Comparison of ENCODE assay signal across 9 cellular contexts in the genomic region with DNA sequence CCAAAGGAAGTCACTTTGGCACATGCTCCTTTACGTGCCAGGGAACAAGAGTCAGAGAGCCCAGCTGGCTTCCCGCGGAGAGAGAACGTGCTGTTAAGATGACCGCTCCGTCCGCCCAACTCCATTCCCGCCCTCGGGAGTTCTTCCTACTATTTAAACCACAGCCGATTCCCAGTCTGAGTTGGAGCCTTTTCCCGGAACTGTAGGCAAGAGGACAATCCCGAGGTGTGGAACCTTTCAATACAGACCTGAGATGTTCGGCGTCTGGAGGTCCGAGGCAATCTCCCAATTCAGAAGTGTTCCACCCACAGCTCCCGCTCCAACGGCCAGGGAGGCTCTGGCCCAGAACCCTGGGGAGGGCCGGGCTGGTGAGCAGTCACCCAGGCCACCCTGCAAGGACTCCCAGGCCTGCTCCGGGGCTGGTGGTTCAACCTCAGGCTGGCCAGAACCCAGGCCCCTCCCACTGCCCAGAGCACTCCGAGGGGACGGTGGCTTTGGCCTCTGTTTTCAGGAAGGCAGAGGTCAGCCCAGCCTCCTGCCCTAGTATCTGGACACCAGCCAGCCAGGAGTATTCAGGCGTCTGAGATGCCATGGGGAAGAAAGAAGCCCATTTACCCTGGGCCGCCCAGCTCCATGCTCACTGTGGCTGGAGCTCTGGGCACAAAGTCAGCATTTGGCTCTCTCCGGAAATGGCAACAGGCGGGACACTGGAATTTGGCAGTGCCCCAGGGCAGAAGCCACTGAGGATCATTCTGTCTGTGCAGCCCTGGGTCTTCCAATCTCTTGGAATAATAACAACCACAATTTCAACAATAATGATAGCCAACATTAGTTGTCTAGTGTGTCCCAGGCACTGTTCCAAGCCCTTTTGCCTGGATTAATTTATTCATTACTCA. TPM values are rescaled to one million over a fixed set of nuclear protein-coding genes. Genes with fewer than 3 reads are reported as not detected.
DNase-seq lines count a peak whose midpoint lies in the region; ATAC-seq and TF ChIP-seq lines count a peak whose summit lies in the region.
"Had no signal": no experiment of that assay in that cellular context is flagged by ENCODE, and none has a peak within 500 bp of the region (broad histone marks: within the 10 kb centered on the region; RNA-seq: fewer than 3 reads in every experiment).

No MANE protein-coding gene starts in this region.

- peaks cover 0 to 22% (median 0%) of the 10 kb centered on the region in 4 donors for H3K4me1 Mint-ChIP-seq in naive thymus-derived CD8-positive, alpha-beta T cell

- no peaks in the 10 kb centered on the region for H3K9me2 ChIP-seq in MM.1S (replicated peaks; ENCODE audit: insufficient read depth, low read length)

- no peak for TF ChIP-seq CTCF in VCaP (conservative IDR thresholded peaks at IDR 0.05)
- TF ChIP-seq CTCF in parathyroid adenoma (IDR thresholded peaks at IDR 0.05): no peak
- no peak for TF ChIP-seq CTCF in MM.1S (IDR thresholded peaks at IDR 0.05; ENCODE audit: low read length)

- no peaks in the 10 kb centered on the region for H4K20me1 ChIP-seq in MM.1S (ENCODE audit: insufficient read depth, low read length)

- H3K79me2 ChIP-seq in parathyroid adenoma (peaks cover 46% of the 10 kb centered on the region), MM.1S (ENCODE audit: low read length) (peaks cover 4% of the 10 kb centered on the region; the same call in 1 of the 2 replicates)

- H2AFZ ChIP-seq in parathyroid adenoma (no peak overlapping the region), MM.1S (ENCODE audit: low read length) (no peak overlapping the region)

- H3K36me3 Mint-ChIP-seq in naive thymus-derived CD8-positive, alpha-beta T cell: peaks cover 0 to 18% (median 0%) of the 10 kb centered on the region in 3 donors

- H3K4me2 ChIP-seq in parathyroid adenoma (ENCODE audit: low read length) (peak overlapping the region; percentile 27), MM.1S (ENCODE audit: low read depth, low read length) (no peak overlapping the region)

- H3K9me3 ChIP-seq in parathyroid adenoma (ENCODE audit: control insufficient read depth, low read length) (no peaks in the 10 kb centered on the region), MM.1S (replicated peaks; ENCODE audit: insufficient read depth, low read length) (no peaks in the 10 kb centered on the region)

- peak overlapping the region; percentile 88 for H3K27ac ChIP-seq in VCaP
- peak overlapping the region; percentile 65 for H3K27ac ChIP-seq in parathyroid adenoma
- no peak overlapping the region for H3K27ac ChIP-seq in MM.1S (ENCODE audit: low read length)

- H3K27me3 ChIP-seq in parathyroid adenoma (ENCODE audit: control insufficient read depth, insufficient read depth, low read length) (no peaks in the 10 kb centered on the region), MM.1S (replicated peaks; ENCODE audit: insufficient read depth, low read length) (no peaks in the 10 kb centered on the region)

- H3K9me3 Mint-ChIP-seq in naive thymus-derived CD8-positive, alpha-beta T cell: peaks cover 0 to 34% (median 9%) of the 10 kb centered on the region in 9 donors

- no peak overlapping the region for H3K4me3 Mint-ChIP-seq in naive thymus-derived CD8-positive, alpha-beta T cell

- POLR2A ChIA-PET in naive thymus-derived CD8-positive, alpha-beta T cell (lab: Charles Lee): no interaction called here

- no peaks in the 10 kb centered on the region for H3F3A ChIP-seq in MM.1S (ENCODE audit: insufficient read depth, low read length)

- H3K36me3 ChIP-seq in parathyroid adenoma (ENCODE audit: control insufficient read depth, insufficient read depth, low read length) (no peaks in the 10 kb centered on the region), MM.1S (replicated peaks; ENCODE audit: insufficient read depth, low read length) (no peaks in the 10 kb centered on the region)

- peaks cover 5 to 30% (median 25%) of the 10 kb centered on the region in 5 donors for H3K27me3 Mint-ChIP-seq in naive thymus-derived CD8-positive, alpha-beta T cell

- peak; percentile 61 for DNase-seq in Ammon's horn (ENCODE audit: low spot score)
- peak; percentile 4 for DNase-seq in glomerular visceral epithelial cell (ENCODE audit: extremely low spot score)
- DNase-seq in naive thymus-derived CD8-positive, alpha-beta T cell: no peak
- no peak for DNase-seq in NCI-H69 (lab: John Stamatoyannopoulos, UW)
- DNase-seq in MM.1S: no peak
- no peak for DNase-seq in OCI-M1 (lab: John Stamatoyannopoulos, UW)
- DNase-seq: erythroblast had no signal

- H3K9ac ChIP-seq in parathyroid adenoma: no peak overlapping the region
- no peak overlapping the region for H3K9ac ChIP-seq in MM.1S (ENCODE audit: low read length)

- no peak for ATAC-seq in naive thymus-derived CD8-positive, alpha-beta T cell

- H3K27ac Mint-ChIP-seq in naive thymus-derived CD8-positive, alpha-beta T cell: no peak overlapping the region

- peaks cover 5% of the 10 kb centered on the region for H3K4me1 ChIP-seq in parathyroid adenoma
- no peaks in the 10 kb centered on the region for H3K4me1 ChIP-seq in MM.1S (ENCODE audit: low read length)

- H3K4me3 ChIP-seq in parathyroid adenoma (ENCODE audit: low read depth, low read length): no peak overlapping the region
- no peak overlapping the region for H3K4me3 ChIP-seq in MM.1S (ENCODE audit: low read length)

RNA-seq across cellular contexts. Expression of gene EMP2, which starts 21.4 kb away (rescaled TPM):
- not detected for total RNA-seq in naive thymus-derived CD8-positive, alpha-beta T cell
- not detected for polyA plus RNA-seq in naive thymus-derived CD8-positive, alpha-beta T cell

Comparison
In these comparisons a context has a peak if more than half of its experiments do, and no peak if none do; other contexts are left out.
1. DNase-seq: peak in Ammon's horn (single experiment) and glomerular visceral epithelial cell (single experiment); none in naive thymus-derived CD8-positive, alpha-beta T cell (0 of 10), NCI-H69 (single experiment), MM.1S (single experiment) and OCI-M1 (single experiment).